In the genomic region with DNA sequence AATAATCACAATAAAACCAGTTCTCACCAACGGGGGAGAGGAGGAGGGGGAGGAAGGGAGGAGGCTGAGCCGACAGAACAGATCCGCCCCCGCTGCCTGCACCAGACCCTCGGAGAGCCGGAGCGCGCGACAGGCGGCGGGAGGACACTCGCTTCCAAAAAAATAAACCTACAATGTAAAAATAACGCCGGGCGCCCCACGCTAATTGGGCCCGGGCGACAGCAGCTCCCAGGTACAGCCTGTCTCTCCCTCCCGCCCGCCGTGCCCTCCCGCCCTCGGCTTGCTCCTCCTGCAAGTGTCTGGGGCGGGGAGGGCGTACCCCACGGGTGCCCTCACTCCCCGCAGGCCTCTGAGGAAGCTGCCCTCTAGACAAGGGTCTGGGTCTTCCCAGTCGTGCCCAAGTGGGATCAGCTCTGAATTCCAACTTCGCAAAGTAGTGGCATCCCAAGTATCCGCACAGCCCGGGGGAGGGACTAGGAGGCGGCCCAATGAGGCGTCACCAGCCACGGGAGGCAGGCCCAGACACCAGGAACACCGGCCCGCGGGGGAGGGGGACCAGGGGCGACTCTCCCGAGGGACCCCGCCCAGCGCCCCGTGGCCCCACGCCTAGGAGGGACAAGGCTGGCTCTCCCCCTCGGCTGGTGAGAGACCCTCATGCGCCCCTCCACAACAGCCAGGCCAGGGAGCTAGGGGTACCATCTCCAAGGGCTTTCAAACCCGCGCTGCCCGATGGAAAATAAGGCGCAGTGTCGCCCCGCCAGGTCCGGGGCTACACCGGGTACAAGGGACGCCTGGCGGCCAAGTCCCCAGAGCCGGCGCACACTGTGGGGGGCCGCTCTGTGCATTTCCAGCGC, we compare ENCODE assay signal across 8 cellular contexts. TPM values are rescaled to one million over a fixed set of nuclear protein-coding genes. Genes with fewer than 3 reads are reported as not detected.
DNase-seq lines count a peak whose midpoint lies in the region; ATAC-seq and TF ChIP-seq lines count a peak whose summit lies in the region.

No MANE protein-coding gene starts in this region.

- peak; percentile 39 for ATAC-seq in GM18502 (IDR thresholded peaks at IDR 0.05; ENCODE audit: poor library complexity, unreplicated experiment)
- ATAC-seq in HG03064 (IDR thresholded peaks at IDR 0.05; ENCODE audit: low read depth, unreplicated experiment), result peak; percentile 43
- ATAC-seq in left lung, result peak; percentile 72

- peak overlapping the region; percentile 94 to 95 for H3K27ac ChIP-seq in left lung

- POLR2A ChIA-PET in activated CD4-positive, alpha-beta T cell treated with anti-CD3 and anti-CD28 coated beads, Interleukin-2, amount 10 ng/mL, durations not matched to agents 7 days and 5 days (lab: Charles Lee), result interaction anchor here (0.5 kb wide), 1 partner anchor 113 kb away, joined by 3 read pairs; no protein-coding TSS in a partner anchor

- peak overlapping the region; percentile 76 to 94 for H3K4me3 ChIP-seq in left lung

- CTCF ChIA-PET in activated CD4-positive, alpha-beta T cell treated with anti-CD3 and anti-CD28 coated beads, Interleukin-2, amount 10 ng/mL, durations not matched to agents 7 days and 5 days (lab: Charles Lee), result interaction anchor here (0.7 kb wide), 1 partner anchor 598 kb away, joined by 3 read pairs; no protein-coding TSS in a partner anchor

- peaks cover 22% of the 10 kb centered on the region for H3K4me1 Mint-ChIP-seq in activated CD4-positive, alpha-beta T cell treated with anti-CD3 and anti-CD28 coated beads, Interleukin-2, amount 10 ng/mL, durations not matched to agents 7 days and 5 days

- intact Hi-C loops in left lung (cut with DNase I), result loop anchor here in 1 of 2 donors (5.0 kb wide), 1 partner anchor 201 kb away; no protein-coding TSS in a partner anchor

- peaks cover 44 to 70% of the 10 kb centered on the region in 2 donors for H3K4me1 ChIP-seq in left lung

- DNase-seq in A172 (ENCODE audit: low spot score) (peak; percentile 69), NCI-H345 (lab: John Stamatoyannopoulos, UW) (peak; percentile 76), dermis blood vessel endothelial cell (peak; percentile 83), left lung (peak; percentile 91 to 96)
- peak; percentile 74 for DNase-seq in activated CD4-positive, alpha-beta T cell treated with anti-CD3 and anti-CD28 coated beads, Interleukin-2, amount 10 ng/mL, durations not matched to agents 7 days and 5 days
- peak; percentile 74 to 79 for DNase-seq in stimulated activated CD4-positive, alpha-beta T cell treated with anti-CD3 and anti-CD28 coated beads, Interleukin-2, amount 100 ng/mL, for 24 hours

- H3K9me3 Mint-ChIP-seq in activated CD4-positive, alpha-beta T cell treated with anti-CD3 and anti-CD28 coated beads, Interleukin-2, amount 10 ng/mL, durations not matched to agents 7 days and 5 days, result no peaks in the 10 kb centered on the region

- no peaks in the 10 kb centered on the region for H3K36me3 ChIP-seq in left lung

- peak overlapping the region; percentile 91 for H3K27ac Mint-ChIP-seq in activated CD4-positive, alpha-beta T cell treated with anti-CD3 and anti-CD28 coated beads, Interleukin-2, amount 10 ng/mL, durations not matched to agents 7 days and 5 days

- no peaks in the 10 kb centered on the region for H3K27me3 Mint-ChIP-seq in activated CD4-positive, alpha-beta T cell treated with anti-CD3 and anti-CD28 coated beads, Interleukin-2, amount 10 ng/mL, durations not matched to agents 7 days and 5 days

- no peak for TF ChIP-seq CTCF in left lung (IDR thresholded peaks at IDR 0.05)

- no peaks in the 10 kb centered on the region for H3K36me3 Mint-ChIP-seq in activated CD4-positive, alpha-beta T cell treated with anti-CD3 and anti-CD28 coated beads, Interleukin-2, amount 10 ng/mL, durations not matched to agents 7 days and 5 days (ENCODE audit: low read depth)

- H3K9me3 ChIP-seq in left lung, result no peaks in the 10 kb centered on the region

- no peaks in the 10 kb centered on the region for H3K27me3 ChIP-seq in left lung

- peak overlapping the region; percentile 92 for H3K4me3 Mint-ChIP-seq in activated CD4-positive, alpha-beta T cell treated with anti-CD3 and anti-CD28 coated beads, Interleukin-2, amount 10 ng/mL, durations not matched to agents 7 days and 5 days

RNA-seq across cellular contexts. Expression of gene NCOR2, which starts 1.0 kb away (rescaled TPM):
- total RNA-seq in A172 (2014; rRNA removed; shearing (Covaris generic)), result 32.9 and 33.3 TPM in 2 replicates
- total RNA-seq in activated CD4-positive, alpha-beta T cell treated with anti-CD3 and anti-CD28 coated beads, Interleukin-2, amount 10 ng/mL, durations not matched to agents 7 days and 5 days, result 100 to 1,000 TPM in 1 of 2 experiments, 10 to 100 TPM in 1; 96.4 to 102 TPM
- total RNA-seq in dermis blood vessel endothelial cell, result 25.7 and 44.3 TPM in 2 replicates
- total RNA-seq in left lung, result 100 to 1,000 TPM; 289 to 331 TPM

Comparison
In these comparisons a context has a peak if more than half of its experiments do, and no peak if none do; other contexts are left out.
1. Peak in every context shown above with its lines: DNase-seq, ATAC-seq, H3K4me3 ChIP-seq and H3K27ac ChIP-seq.